12 cellular contexts compared by ENCODE assay signal in genomic region chr3:10299679-10300078, GRCh38. TPM values are rescaled to one million over a fixed set of nuclear protein-coding genes. Genes with fewer than 3 reads are reported as not detected.
DNase-seq lines count a peak whose midpoint lies in the region; ATAC-seq and TF ChIP-seq lines count a peak whose summit lies in the region.
"Had no signal": no experiment of that assay in that cellular context is flagged by ENCODE, and none has a peak within 500 bp of the region (broad histone marks: within the 10 kb centered on the region; RNA-seq: fewer than 3 reads in every experiment).

No MANE protein-coding gene starts in this region.

- ATAC-seq in GM19438 (IDR thresholded peaks at IDR 0.05; ENCODE audit: low read depth, unreplicated experiment), result peak; percentile 69
- peak; percentile 51 for ATAC-seq in HG03565 (IDR thresholded peaks at IDR 0.05; ENCODE audit: unreplicated experiment)
- no peak for ATAC-seq in heart right ventricle
- ATAC-seq: HCT116 had no signal

- intact Hi-C loops in heart right ventricle (cut with DNase I), result no loop called here

- 72 to 73% methylated on average over 6 of the region's 6 CpGs for WGBS in heart right ventricle, 2 donors

- peak; percentile 43 for DNase-seq in GM10248 (ENCODE audit: extremely low spot score)
- peak; percentile 31 to 46 for DNase-seq in foreskin fibroblast
- DNase-seq in heart right ventricle, result no peak
- no peak for DNase-seq in NOMO-1 treated with DMSO at 0.1 percent for 48 hours (lab: John Stamatoyannopoulos, UW; ENCODE audit: unreplicated experiment)
- DNase-seq in NCI-H526 treated with DMSO at 0.1 percent for 48 hours (lab: John Stamatoyannopoulos, UW), result no peak
- no peak for DNase-seq in DMS53 treated with DMSO at 0.1 percent for 48 hours (lab: John Stamatoyannopoulos, UW; ENCODE audit: unreplicated experiment)
- DNase-seq: DMS79 had no signal

- H3K9me3 ChIP-seq in heart right ventricle, result no peaks in the 10 kb centered on the region

- POLR2A ChIA-PET in GM10248 (lab: Yijun Ruan, JAX), result no interaction called here

- H3K4me1 ChIP-seq in heart right ventricle, result peaks cover 0 to 11% (median 0%) of the 10 kb centered on the region in 9 donors

- TF ChIP-seq CTCF in GM10248 (IDR thresholded peaks at IDR 0.05; ENCODE audit: control extremely low read depth, extremely low read depth, low read depth, missing control alignments) (no peak), foreskin fibroblast (IDR thresholded peaks at IDR 0.05; ENCODE audit: low read depth, low read length) (no peak), heart right ventricle (IDR thresholded peaks at IDR 0.05) (no peak)

- peak overlapping the region in 1 of 10 donors; percentile 2 for H3K27ac ChIP-seq in heart right ventricle
- H3K27ac ChIP-seq: cardiac muscle cell had no signal

- no peaks in the 10 kb centered on the region for H3K27me3 ChIP-seq in heart right ventricle
- H3K27me3 ChIP-seq: cardiac muscle cell had no signal

- H3K4me3 ChIP-seq in foreskin fibroblast (ENCODE audit: low read depth in 1 of 2, low read length in 2 of 2) (no peak overlapping the region), heart right ventricle (no peak overlapping the region)
- H3K4me3 ChIP-seq: cardiac muscle cell had no signal

- H3K36me3 ChIP-seq in heart right ventricle, result peaks cover 4 to 86% (median 44%) of the 10 kb centered on the region in 9 donors

- CTCF ChIA-PET in GM10248 (lab: Yijun Ruan, JAX), result interaction anchor here (0.6 to 1.0 kb wide), 3 partner anchors 13 to 36 kb away, joined by 3 to 4 read pairs (median 3); no protein-coding TSS in a partner anchor

RNA-seq across cellular contexts. Expression of gene GHRL, which starts 6.9 kb away (rescaled TPM):
- 1 to 10 TPM in 1 of 10 donors, under 1 TPM in 6, not detected in 3; 0.32 to 1.0 (median 0.81) TPM for total RNA-seq in heart right ventricle
- under 1 TPM; 0.12 to 0.88 TPM for polyA plus RNA-seq in heart right ventricle
- total RNA-seq: LHCN-M2 had no signal

RNA-seq across cellular contexts. Expression of gene SEC13, which starts 21.2 kb away (rescaled TPM):
- 10 to 100 TPM; 48.0 to 69.6 (median 52.4) TPM for total RNA-seq in heart right ventricle
- 100 to 1,000 TPM in 1 of 2 donors, 10 to 100 TPM in 1; 28.4 to 175 TPM for polyA plus RNA-seq in heart right ventricle

RNA-seq across cellular contexts. Expression of gene TATDN2, which starts 51.4 kb away (rescaled TPM):
- 10 to 100 TPM; 14.7 to 19.6 (median 17.7) TPM for total RNA-seq in heart right ventricle
- polyA plus RNA-seq in heart right ventricle, result 10 to 100 TPM in 1 of 2 donors, 1 to 10 TPM in 1; 9.6 to 16.1 TPM

Comparison
In these comparisons a context has a peak if more than half of its experiments do, and no peak if none do; other contexts are left out.
1. DNase-seq: peak in GM10248 (single experiment) and foreskin fibroblast (2 of 2); none in heart right ventricle (0 of 2), NOMO-1 treated with DMSO at 0.1 percent for 48 hours (single experiment), NCI-H526 treated with DMSO at 0.1 percent for 48 hours (single experiment) and DMS53 treated with DMSO at 0.1 percent for 48 hours (single experiment).
2. ATAC-seq: peak in GM19438 (single experiment) and HG03565 (single experiment); none in heart right ventricle (0 of 8).